In the genomic region with DNA sequence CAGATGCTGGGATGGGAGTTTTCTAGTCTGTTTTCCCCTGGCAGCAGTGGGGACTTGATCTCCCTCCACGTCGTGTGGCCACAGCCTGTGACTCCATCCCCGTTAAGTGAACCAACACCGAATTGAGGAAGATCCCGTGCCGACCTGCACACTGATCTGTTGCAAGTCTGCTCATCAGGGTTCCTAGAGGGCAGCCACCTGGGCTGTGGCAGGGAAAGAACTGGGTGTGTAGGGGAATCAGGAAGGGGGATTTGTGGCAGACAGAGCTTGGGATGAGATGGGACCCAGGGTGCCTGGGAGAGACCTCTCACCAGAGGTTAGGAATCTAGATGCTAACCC, we compare ENCODE assay signal across 17 cellular contexts. TPM values are rescaled to one million over a fixed set of nuclear protein-coding genes. Genes with fewer than 3 reads are reported as not detected.
DNase-seq lines count a peak whose midpoint lies in the region; ATAC-seq, FAIRE-seq and TF ChIP-seq lines count a peak whose summit lies in the region.
"Had no signal": no experiment of that assay in that cellular context is flagged by ENCODE, and none has a peak within 500 bp of the region (broad histone marks: within the 10 kb centered on the region; RNA-seq: fewer than 3 reads in every experiment).

No MANE protein-coding gene starts in this region.

- ATAC-seq in GM21381 (IDR thresholded peaks at IDR 0.05; ENCODE audit: unreplicated experiment): peak; percentile 20
- ATAC-seq in GM19397 (IDR thresholded peaks at IDR 0.05; ENCODE audit: unreplicated experiment): no peak
- ATAC-seq: right cardiac atrium had no signal

- CTCF ChIA-PET in Calu3 (lab: Charles Lee): interaction anchor here (1.1 kb wide), 1 partner anchor 43 kb away, joined by 3 read pairs; no protein-coding TSS in a partner anchor

- peaks cover 10% of the 10 kb centered on the region for H3K36me3 Mint-ChIP-seq in Calu3 (ENCODE audit: insufficient read depth, unreplicated experiment)

- H4K20me1 ChIP-seq in keratinocyte (ENCODE audit: control insufficient read depth, extremely low read depth, insufficient read depth, low read length): no peaks in the 10 kb centered on the region

- peaks cover 57% of the 10 kb centered on the region for H3K4me1 Mint-ChIP-seq in Calu3 (ENCODE audit: low read depth, unreplicated experiment)

- no peaks in the 10 kb centered on the region for H3K9me1 ChIP-seq in keratinocyte (ENCODE audit: control insufficient read depth, extremely low read depth, insufficient read depth, low read length)

- no peaks in the 10 kb centered on the region for H3K36me3 ChIP-seq in keratinocyte (ENCODE audit: control insufficient read depth in 2 of 2, extremely low read depth in 1 of 2, insufficient read depth in 2 of 2, low read length in 2 of 2)
- H3K36me3 ChIP-seq: BLaER1 treated with 17β-estradiol and CSF1 and Interleukin-3, amounts not matched to agents 10 nM and 100 nM; colonic mucosa; tibial nerve had no signal

- H2AFZ ChIP-seq in keratinocyte (ENCODE audit: control insufficient read depth, low read length): no peak overlapping the region

- intact Hi-C loops in Calu3 (cut with micrococcal nuclease; ENCODE audit: unreplicated experiment) (no loop called here), cardiac septum (cut with DNase I) (no loop called here)

- no peak for DNase-seq in Calu3
- peak; percentile 40 for DNase-seq in RPMI8226
- DNase-seq in keratinocyte (ENCODE audit: low read depth, low spot score): no peak
- no peak for DNase-seq in cardiac septum (ENCODE audit: low spot score)
- no peak for DNase-seq in NCI-H748 (lab: John Stamatoyannopoulos, UW; ENCODE audit: unreplicated experiment)
- DNase-seq: anterior cingulate cortex, colonic mucosa, DMS79, NCI-H2081 treated with DMSO at 0.1 percent for 48 hours, right cardiac atrium had no signal

- peak overlapping the region; percentile 68 for H3K4me2 ChIP-seq in keratinocyte (ENCODE audit: control insufficient read depth, extremely low read depth, insufficient read depth, low read depth, low read length)

- H3K79me2 ChIP-seq in keratinocyte (ENCODE audit: control insufficient read depth, insufficient read depth, low read length): no peaks in the 10 kb centered on the region

- H3K4me3 ChIP-seq in keratinocyte (ENCODE audit: control insufficient read depth in 2 of 3, extremely low read depth in 1 of 3, insufficient read depth in 2 of 3, low read depth in 1 of 3, low read length in 3 of 3): peak overlapping the region in 1 of 3 experiments; percentile 26
- H3K4me3 ChIP-seq: BLaER1 treated with 17β-estradiol and CSF1 and Interleukin-3, amounts not matched to agents 10 nM and 100 nM; colonic mucosa; SK-N-MC; tibial nerve had no signal

- H3K9me3 Mint-ChIP-seq in Calu3 (ENCODE audit: low read depth, unreplicated experiment): no peaks in the 10 kb centered on the region
- H3K9me3 Mint-ChIP-seq: nephron had no signal

- TF ChIP-seq CTCF in Calu3 (IDR thresholded peaks at IDR 0.05; ENCODE audit: unreplicated experiment) (no peak), keratinocyte (optimal IDR thresholded peaks at IDR 0.05 in 1 of 3, IDR thresholded peaks at IDR 0.05 in 1 of 3, conservative IDR thresholded peaks at IDR 0.05 in 1 of 3; ENCODE audit: extremely low read depth in 1 of 3, insufficient read depth in 2 of 3, low read length in 3 of 3) (no peak)

- H3K9me3 ChIP-seq in keratinocyte (ENCODE audit: control insufficient read depth, low read depth, low read length): no peaks in the 10 kb centered on the region
- H3K9me3 ChIP-seq: colonic mucosa, tibial nerve had no signal

- peaks cover 29% of the 10 kb centered on the region for H3K4me1 ChIP-seq in keratinocyte (ENCODE audit: control insufficient read depth, extremely low read depth, insufficient read depth, low read length)
- H3K4me1 ChIP-seq: colonic mucosa had no signal

- no TSS peak for BruUV-seq in Calu3 (replicated peaks; lab: Mats Ljungman, UMichigan)

- H3K27ac ChIP-seq in keratinocyte (ENCODE audit: control insufficient read depth, insufficient read depth, low read length): peak overlapping the region; percentile 45
- H3K27ac ChIP-seq: BLaER1 treated with 17β-estradiol and CSF1 and Interleukin-3, amounts not matched to agents 10 nM and 100 nM; colonic mucosa; SK-N-MC; tibial nerve had no signal

- no peak overlapping the region for H3K4me3 Mint-ChIP-seq in Calu3 (ENCODE audit: low read depth, unreplicated experiment)
- H3K4me3 Mint-ChIP-seq: nephron had no signal

- no peak overlapping the region for H3K9ac ChIP-seq in keratinocyte (ENCODE audit: control insufficient read depth, extremely low read depth, insufficient read depth, low read length)
- H3K9ac ChIP-seq: BLaER1 treated with 17β-estradiol and CSF1 and Interleukin-3, amounts not matched to agents 10 nM and 100 nM had no signal

- H3K27ac Mint-ChIP-seq in Calu3 (ENCODE audit: unreplicated experiment): peak overlapping the region; percentile 41
- H3K27ac Mint-ChIP-seq: nephron had no signal

- H3K27me3 Mint-ChIP-seq in Calu3 (ENCODE audit: unreplicated experiment): peaks cover 59% of the 10 kb centered on the region

- peaks cover 17% of the 10 kb centered on the region for H3K27me3 ChIP-seq in keratinocyte (ENCODE audit: control insufficient read depth, extremely low read depth, insufficient read depth, low read length)
- H3K27me3 ChIP-seq: colonic mucosa had no signal

- peak; percentile 23 for FAIRE-seq in keratinocyte (lab: Jason Lieb, UNC)

- dilution Hi-C loops in keratinocyte (cut with MboI; ENCODE audit: extremely low pct_ligation_motif_present, low sequenced_read_pairs): no loop called here

RNA-seq across cellular contexts. Expression of a gene that starts 23.2 kb away (rescaled TPM):
- 42.1 and 44.0 TPM in 2 replicates for total RNA-seq in Calu3 (2022)
- 10.9 to 13.1 TPM (median 12.1 TPM) in 3 replicates for polyA plus RNA-seq in keratinocyte
- polyA plus RNA-seq in keratinocyte (2011; ENCODE audit: low read depth): 14.0 TPM
- polyA plus RNA-seq in keratinocyte (2011; cell fraction: cytosol; rRNA removed): 10.5 and 18.8 TPM in 2 replicates
- 57.8 and 86.8 TPM in 2 replicates for polyA plus RNA-seq in keratinocyte (2011; cell fraction: nucleus; rRNA removed)
- polyA plus RNA-seq in keratinocyte (2012; ENCODE audit: low replicate concordance): 11.3 and 20.3 TPM in 2 replicates
- polyA minus RNA-seq in keratinocyte: 19.8 to 32.9 TPM (median 31.3 TPM) in 3 replicates
- polyA minus RNA-seq in keratinocyte (2011; cell fraction: cytosol; rRNA and poly(A)+ RNA removed): 20.3 TPM
- 25.1 and 29.8 TPM in 2 replicates for polyA minus RNA-seq in keratinocyte (2011; cell fraction: nucleus; rRNA and poly(A)+ RNA removed)
- total RNA-seq in cardiac septum: 195 TPM

RNA-seq across cellular contexts. Expression of a gene that starts 25.4 kb away (rescaled TPM):
- 14.2 TPM in 2 replicates for total RNA-seq in Calu3 (2022)
- polyA plus RNA-seq in keratinocyte: 2.3 to 5.2 TPM (median 4.0 TPM) in 3 replicates
- 0.62 TPM for polyA plus RNA-seq in keratinocyte (2011; ENCODE audit: low read depth)
- polyA plus RNA-seq in keratinocyte (2011; cell fraction: cytosol; rRNA removed): 1.7 and 2.2 TPM in 2 replicates
- polyA plus RNA-seq in keratinocyte (2011; cell fraction: nucleus; rRNA removed): 14.6 and 16.6 TPM in 2 replicates
- 1.3 and 1.8 TPM in 2 replicates for polyA plus RNA-seq in keratinocyte (2012; ENCODE audit: low replicate concordance)
- 3.4 to 9.0 TPM (median 6.4 TPM) in 3 replicates for polyA minus RNA-seq in keratinocyte
- 1.2 TPM for polyA minus RNA-seq in keratinocyte (2011; cell fraction: cytosol; rRNA and poly(A)+ RNA removed)
- 3.9 and 7.1 TPM in 2 replicates for polyA minus RNA-seq in keratinocyte (2011; cell fraction: nucleus; rRNA and poly(A)+ RNA removed)
- total RNA-seq in cardiac septum: not detected
- total RNA-seq: fibroblast of lung had no signal
- polyA plus RNA-seq: fibroblast of lung had no signal

RNA-seq across cellular contexts. Expression of a gene that starts 59.4 kb away (rescaled TPM):
- total RNA-seq in Calu3 (2022): 15.3 and 17.2 TPM in 2 replicates
- polyA plus RNA-seq in keratinocyte: 0.91 to 3.4 TPM (median 1.9 TPM) in 3 replicates
- 53.8 TPM for polyA plus RNA-seq in keratinocyte (2011; ENCODE audit: low read depth)
- polyA plus RNA-seq in keratinocyte (2011; cell fraction: cytosol; rRNA removed): 2.7 and 4.3 TPM in 2 replicates
- polyA plus RNA-seq in keratinocyte (2011; cell fraction: nucleus; rRNA removed): 6.5 and 7.2 TPM in 2 replicates
- 1.8 and 60.2 TPM in 2 replicates for polyA plus RNA-seq in keratinocyte (2012; ENCODE audit: low replicate concordance)
- 5.7 to 15.9 TPM (median 6.8 TPM) in 3 replicates for polyA minus RNA-seq in keratinocyte
- polyA minus RNA-seq in keratinocyte (2011; cell fraction: cytosol; rRNA and poly(A)+ RNA removed): not detected
- 3.9 and 5.8 TPM in 2 replicates for polyA minus RNA-seq in keratinocyte (2011; cell fraction: nucleus; rRNA and poly(A)+ RNA removed)
- not detected for total RNA-seq in cardiac septum
- total RNA-seq: fibroblast of lung, right cardiac atrium, tibial nerve had no signal
- polyA plus RNA-seq: fibroblast of lung, right cardiac atrium had no signal

Comparison
In these comparisons a context has a peak if more than half of its experiments do, and no peak if none do; other contexts are left out.
1. RNA of a gene that starts 25.4 kb away (total RNA-seq): 14.2 TPM in Calu3; not detected in cardiac septum (single experiment); every median in the first group is over 10 times any median in the second.
2. RNA of a gene that starts 59.4 kb away (total RNA-seq): 15.3 to 17.2 TPM in Calu3; not detected in cardiac septum (single experiment); every median in the first group is over 10 times any median in the second.